ENCODE assay signal across 22 cellular contexts in the genomic region with DNA sequence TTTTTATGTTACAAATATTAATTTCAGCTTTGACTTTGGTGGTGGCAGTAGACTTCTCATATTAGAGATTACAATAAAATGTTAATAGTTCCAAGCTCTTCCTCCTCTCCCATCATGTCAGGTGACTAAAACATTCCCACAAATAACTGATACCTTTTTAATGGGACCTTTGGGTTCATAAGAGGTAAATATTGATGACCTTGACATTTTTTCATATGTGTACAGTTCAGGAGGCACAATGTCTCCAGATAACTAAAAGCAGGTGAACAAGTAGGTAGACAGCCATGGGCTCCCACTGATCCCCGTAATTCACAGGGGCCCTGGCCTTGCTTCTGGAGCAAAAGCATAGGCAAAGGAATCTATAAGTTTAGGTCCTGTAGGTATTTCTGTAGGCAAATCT.
DNase-seq lines count a peak whose midpoint lies in the region; ATAC-seq, FAIRE-seq and TF ChIP-seq lines count a peak whose summit lies in the region.
"Had no signal": no experiment of that assay in that cellular context is flagged by ENCODE, and none has a peak within 500 bp of the region (broad histone marks: within the 10 kb centered on the region; RNA-seq: fewer than 3 reads in every experiment).

No MANE protein-coding gene starts in this region.

- H3K27ac Mint-ChIP-seq in brain (peak overlapping the region in 3 of 5 experiments; percentile 23 to 71 (median 52)), nephron progenitor cell (peak overlapping the region; percentile 57), CD14-positive monocyte (no peak overlapping the region)
- H3K27ac Mint-ChIP-seq: B cell; CD4-positive, alpha-beta memory T cell had no signal

- POLR2A ChIA-PET in A549 (lab: Yijun Ruan, JAX), result no interaction called here

- no peak overlapping the region for H3K4me3 ChIP-seq in A549
- H3K4me3 ChIP-seq: BLaER1 had no signal

- WGBS in A549 (ENCODE audit: missing lambda C conversion rate), result 77% methylated on average over 1 of the region's 1 CpG

- H3K4me2 ChIP-seq in A549, result no peak overlapping the region
- H3K4me2 ChIP-seq: BLaER1 had no signal

- peaks cover 42% of the 10 kb centered on the region for H3K36me3 Mint-ChIP-seq in brain
- H3K36me3 Mint-ChIP-seq in nephron progenitor cell (ENCODE audit: low read depth), result peaks cover 67% of the 10 kb centered on the region
- H3K36me3 Mint-ChIP-seq in CD14-positive monocyte, result no peaks in the 10 kb centered on the region
- H3K36me3 Mint-ChIP-seq: CD4-positive, alpha-beta memory T cell had no signal

- CTCF ChIA-PET in A549 (lab: Yijun Ruan, JAX), result no interaction called here

- H3K9me3 Mint-ChIP-seq in brain, result peaks cover 0 to 4% (median 0%) of the 10 kb centered on the region in 5 experiments
- H3K9me3 Mint-ChIP-seq in nephron progenitor cell, result no peaks in the 10 kb centered on the region
- H3K9me3 Mint-ChIP-seq in CD14-positive monocyte, result no peaks in the 10 kb centered on the region

- no peak for FAIRE-seq in A549 (lab: Jason Lieb, UNC)
- FAIRE-seq: GM12891, GM18507, H54 had no signal

- H3K4me3 Mint-ChIP-seq in brain (no peak overlapping the region), nephron progenitor cell (no peak overlapping the region), CD14-positive monocyte (no peak overlapping the region)
- H3K4me3 Mint-ChIP-seq: B cell; CD4-positive, alpha-beta memory T cell had no signal

- no peak for TF ChIP-seq POLR2A in A549 (IDR thresholded peaks at IDR 0.05; ENCODE audit: low read length)

- H3K27me3 Mint-ChIP-seq in brain, result peaks cover 3% of the 10 kb centered on the region
- peaks cover 3% of the 10 kb centered on the region for H3K27me3 Mint-ChIP-seq in nephron progenitor cell (ENCODE audit: low read depth, poor library complexity)
- peaks cover 0 to 2% (median 1%) of the 10 kb centered on the region in 3 donors for H3K27me3 Mint-ChIP-seq in CD14-positive monocyte (ENCODE audit: low read depth in 3 of 3)

- peaks cover 72% of the 10 kb centered on the region for H3K4me1 Mint-ChIP-seq in brain
- peaks cover 67% of the 10 kb centered on the region for H3K4me1 Mint-ChIP-seq in nephron progenitor cell
- peaks cover 15% of the 10 kb centered on the region for H3K4me1 Mint-ChIP-seq in CD14-positive monocyte

- no peak for TF ChIP-seq EP300 in A549 (IDR thresholded peaks at IDR 0.05)

- H3K9me3 ChIP-seq in A549, result no peaks in the 10 kb centered on the region

- peaks cover 15% of the 10 kb centered on the region; the same call in 2 of the 3 replicates for H3K4me1 ChIP-seq in A549

- ATAC-seq in A549, result no peak
- ATAC-seq in HG03097 (IDR thresholded peaks at IDR 0.05; ENCODE audit: low FRiP score, unreplicated experiment), result no peak

- no peak for DNase-seq in A549 (ENCODE audit: low read depth in 1 of 2, low spot score in 1 of 2)
- DNase-seq in nephron progenitor cell, result no peak
- no peak for DNase-seq in A172 (ENCODE audit: low spot score)
- no peak for DNase-seq in medulla oblongata (ENCODE audit: extremely low spot score)
- DNase-seq in CD14-positive monocyte (ENCODE audit: low spot score), result no peak
- DNase-seq: 8988T; Calu3; CD4-positive, alpha-beta memory T cell; COR-L47; DMS79 treated with DMSO at 0.1 percent for 48 hours; GF-D8; GOT3; HCEC 1CT had no signal

- TF ChIP-seq CTCF in A549 (IDR thresholded peaks at IDR 0.05) (no peak), VCaP (conservative IDR thresholded peaks at IDR 0.05) (no peak), brain (conservative IDR thresholded peaks at IDR 0.05) (no peak), nephron progenitor cell (IDR thresholded peaks at IDR 0.05) (no peak), CD14-positive monocyte (IDR thresholded peaks at IDR 0.05) (no peak)

- no peak for TF ChIP-seq RAD21 in A549 (conservative IDR thresholded peaks at IDR 0.05 in 1 of 2, IDR thresholded peaks at IDR 0.05 in 1 of 2)

- H3K27ac ChIP-seq in A549, result no peak overlapping the region
- H3K27ac ChIP-seq in VCaP, result peak overlapping the region; percentile 53
- H3K27ac ChIP-seq: BLaER1, C4-2B had no signal

- intact Hi-C loops in CD14-positive monocyte (cut with micrococcal nuclease), result loop anchor here in 1 of 2 donors (10.0 kb wide), 1 partner anchor 46 kb away; no protein-coding TSS in a partner anchor

TF ChIP-seq in A549, 52 proteins besides CTCF, POLR2A, EP300 and RAD21:
- TF ChIP-seq, protein P1, sequence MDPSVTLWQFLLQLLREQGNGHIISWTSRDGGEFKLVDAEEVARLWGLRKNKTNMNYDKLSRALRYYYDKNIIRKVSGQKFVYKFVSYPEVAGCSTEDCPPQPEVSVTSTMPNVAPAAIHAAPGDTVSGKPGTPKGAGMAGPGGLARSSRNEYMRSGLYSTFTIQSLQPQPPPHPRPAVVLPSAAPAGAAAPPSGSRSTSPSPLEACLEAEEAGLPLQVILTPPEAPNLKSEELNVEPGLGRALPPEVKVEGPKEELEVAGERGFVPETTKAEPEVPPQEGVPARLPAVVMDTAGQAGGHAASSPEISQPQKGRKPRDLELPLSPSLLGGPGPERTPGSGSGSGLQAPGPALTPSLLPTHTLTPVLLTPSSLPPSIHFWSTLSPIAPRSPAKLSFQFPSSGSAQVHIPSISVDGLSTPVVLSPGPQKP (IDR thresholded peaks at IDR 0.05; ENCODE audit: low read depth, low read length), result no peak
- no peak for TF ChIP-seq ESRRA (IDR thresholded peaks at IDR 0.05; ENCODE audit: borderline replicate concordance, low read length)
- peak; percentile 83 for TF ChIP-seq MAFK (IDR thresholded peaks at IDR 0.05; ENCODE audit: partially characterized antibody)
- TF ChIP-seq HDAC2 (IDR thresholded peaks at IDR 0.05), result no peak
- TF ChIP-seq, protein P2, sequence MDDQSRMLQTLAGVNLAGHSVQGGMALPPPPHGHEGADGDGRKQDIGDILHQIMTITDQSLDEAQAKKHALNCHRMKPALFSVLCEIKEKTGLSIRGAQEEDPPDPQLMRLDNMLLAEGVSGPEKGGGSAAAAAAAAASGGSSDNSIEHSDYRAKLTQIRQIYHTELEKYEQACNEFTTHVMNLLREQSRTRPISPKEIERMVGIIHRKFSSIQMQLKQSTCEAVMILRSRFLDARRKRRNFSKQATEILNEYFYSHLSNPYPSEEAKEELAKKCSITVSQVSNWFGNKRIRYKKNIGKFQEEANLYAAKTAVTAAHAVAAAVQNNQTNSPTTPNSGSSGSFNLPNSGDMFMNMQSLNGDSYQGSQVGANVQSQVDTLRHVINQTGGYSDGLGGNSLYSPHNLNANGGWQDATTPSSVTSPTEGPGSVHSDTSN (IDR thresholded peaks at IDR 0.05), result no peak

Comparison
In these comparisons a context has a peak if more than half of its experiments do, and no peak if none do; other contexts are left out.
1. H3K27ac Mint-ChIP-seq: peak in brain (3 of 5) and nephron progenitor cell (single experiment); none in CD14-positive monocyte (0 of 7).